In the genomic region with DNA sequence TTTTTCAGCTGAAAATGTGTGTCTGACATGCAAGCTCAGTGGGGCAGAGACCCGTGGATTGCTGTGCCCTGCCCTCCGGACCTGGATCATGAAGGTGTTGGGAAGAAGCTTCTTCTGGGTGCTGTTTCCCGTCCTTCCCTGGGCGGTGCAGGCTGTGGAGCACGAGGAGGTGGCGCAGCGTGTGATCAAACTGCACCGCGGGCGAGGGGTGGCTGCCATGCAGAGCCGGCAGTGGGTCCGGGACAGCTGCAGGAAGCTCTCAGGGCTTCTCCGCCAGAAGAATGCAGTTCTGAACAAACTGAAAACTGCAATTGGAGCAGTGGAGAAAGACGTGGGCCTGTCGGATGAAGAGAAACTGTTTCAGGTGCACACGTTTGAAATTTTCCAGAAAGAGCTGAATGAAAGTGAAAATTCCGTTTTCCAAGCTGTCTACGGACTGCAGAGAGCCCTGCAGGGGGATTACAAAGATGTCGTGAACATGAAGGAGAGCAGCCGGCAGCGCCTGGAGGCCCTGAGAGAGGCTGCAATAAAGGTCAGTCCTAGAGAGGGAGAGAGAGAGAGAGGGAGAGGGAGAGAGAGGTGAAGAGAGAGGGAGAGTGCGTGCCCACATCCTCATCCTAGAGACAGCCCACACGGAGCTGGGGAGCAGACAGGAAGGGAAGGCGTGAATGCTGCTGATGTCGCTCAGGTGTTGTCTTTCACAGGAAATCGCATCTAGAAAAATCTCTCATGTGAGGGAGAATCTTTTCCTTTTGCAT, we compare ENCODE assay signal across 10 cellular contexts. TPM values are rescaled to one million over a fixed set of nuclear protein-coding genes. Genes with fewer than 3 reads are reported as not detected.
A peak's percentile ranks its signal among the peaks of the same experiment; 100 is the strongest.
DNase-seq lines count a peak whose midpoint lies in the region; ATAC-seq and TF ChIP-seq lines count a peak whose summit lies in the region.
"Had no signal": no experiment of that assay in that cellular context is flagged by ENCODE, and none has a peak within 500 bp of the region (broad histone marks: within the 10 kb centered on the region; RNA-seq: fewer than 3 reads in every experiment).

No MANE protein-coding gene starts in this region.

- no peak for ATAC-seq in HG03521 (IDR thresholded peaks at IDR 0.05; ENCODE audit: unreplicated experiment)
- no peak for ATAC-seq in GM18907 (IDR thresholded peaks at IDR 0.05; ENCODE audit: unreplicated experiment)

- no peak overlapping the region for H2AFZ ChIP-seq in fibroblast of lung (ENCODE audit: low read length)
- H2AFZ ChIP-seq in neural progenitor cell (replicated peaks): no peak overlapping the region

- DNase-seq in ELF-1 (ENCODE audit: low read depth, low spot score) (peak; percentile 81), NCI-H2227 (lab: John Stamatoyannopoulos, UW; ENCODE audit: unreplicated experiment) (peak; percentile 27), fibroblast of lung (ENCODE audit: low read depth in 2 of 2) (peak; percentile 42 to 48), neural progenitor cell (ENCODE audit: low spot score) (peak; percentile 55), NCI-H524 (lab: John Stamatoyannopoulos, UW) (no peak), OCI-M1 (lab: John Stamatoyannopoulos, UW) (no peak)
- DNase-seq: EL, NCI-H2081 treated with DMSO at 0.1 percent for 48 hours had no signal

- peaks cover 18% of the 10 kb centered on the region for H3K4me1 ChIP-seq in fibroblast of lung (ENCODE audit: control insufficient read depth, extremely low read depth, insufficient read depth, low read length)
- peaks cover 26% of the 10 kb centered on the region for H3K4me1 ChIP-seq in neural progenitor cell

- peaks cover 36% of the 10 kb centered on the region for H3K4me1 Mint-ChIP-seq in neural progenitor cell

- H3K27me3 ChIP-seq in fibroblast of lung (ENCODE audit: control insufficient read depth, insufficient read depth, low read length) (no peaks in the 10 kb centered on the region), neural progenitor cell (no peaks in the 10 kb centered on the region)

- H3K36me3 Mint-ChIP-seq in neural progenitor cell: peaks cover 17% of the 10 kb centered on the region

- H3K9me3 ChIP-seq in fibroblast of lung (ENCODE audit: control insufficient read depth, insufficient read depth, low read depth, low read length) (no peaks in the 10 kb centered on the region), neural progenitor cell (ENCODE audit: low read depth) (no peaks in the 10 kb centered on the region)

- TF ChIP-seq CTCF in fibroblast of lung (conservative IDR thresholded peaks at IDR 0.05 in 1 of 2, IDR thresholded peaks at IDR 0.05 in 1 of 2; ENCODE audit: low read depth in 1 of 2, low read length in 2 of 2) (peak in 1 of 2 donors; percentile 7), neural progenitor cell (IDR thresholded peaks at IDR 0.05) (peak; percentile 4)

- H3K27ac ChIP-seq in fibroblast of lung (ENCODE audit: insufficient read depth, low read length) (no peak overlapping the region), neural progenitor cell (no peak overlapping the region)

- H3K9me3 Mint-ChIP-seq in neural progenitor cell: no peaks in the 10 kb centered on the region

- H3K27me3 Mint-ChIP-seq in neural progenitor cell (ENCODE audit: insufficient read depth, low read depth): peaks cover 2% of the 10 kb centered on the region

- H3K4me2 ChIP-seq in fibroblast of lung (ENCODE audit: extremely low read depth, insufficient read depth, low read length) (peak overlapping the region; percentile 57), neural progenitor cell (peak overlapping the region; percentile 73)

- H3K36me3 ChIP-seq in fibroblast of lung (ENCODE audit: control insufficient read depth, insufficient read depth, low read length): peaks cover 30% of the 10 kb centered on the region
- H3K36me3 ChIP-seq in neural progenitor cell: peaks cover 8% of the 10 kb centered on the region

- H4K20me1 ChIP-seq in fibroblast of lung (ENCODE audit: control insufficient read depth, extremely low read depth, insufficient read depth, low read length) (peaks cover 5% of the 10 kb centered on the region), neural progenitor cell (ENCODE audit: low read depth) (peaks cover 51% of the 10 kb centered on the region)

- H3F3A ChIP-seq in neural progenitor cell (ENCODE audit: low read depth): peaks cover 11% of the 10 kb centered on the region

- H3K79me2 ChIP-seq in fibroblast of lung (ENCODE audit: control insufficient read depth, insufficient read depth, low read length) (peaks cover 67% of the 10 kb centered on the region), neural progenitor cell (ENCODE audit: low read depth) (peaks cover 58% of the 10 kb centered on the region)

- no peak overlapping the region for H3K27ac Mint-ChIP-seq in neural progenitor cell

- H3K9ac ChIP-seq in fibroblast of lung (ENCODE audit: insufficient read depth, low read length) (no peak overlapping the region), neural progenitor cell (no peak overlapping the region)

- H3K4me3 ChIP-seq in fibroblast of lung (replicated peaks in 1 of 4; ENCODE audit: control extremely low read depth in 1 of 4, insufficient read depth in 1 of 4, low read depth in 3 of 4, low read length in 4 of 4): peak overlapping the region in 1 of 4 experiments; percentile 44
- H3K4me3 ChIP-seq in neural progenitor cell: peak overlapping the region; percentile 26

- H3K4me3 Mint-ChIP-seq in neural progenitor cell: peak overlapping the region; percentile 71

RNA-seq across cellular contexts. Expression of a gene that starts 5.2 kb away (rescaled TPM):
- total RNA-seq in fibroblast of lung (8.0 and 11.6 TPM in 2 replicates), neural progenitor cell (ENCODE audit: low replicate concordance) (17.4 and 23.8 TPM in 2 replicates)
- polyA plus RNA-seq in fibroblast of lung: 6.7 and 10.7 TPM in 2 replicates
- polyA plus RNA-seq in fibroblast of lung (2012): 5.7 and 8.7 TPM in 2 replicates
- 0.51 and 0.70 TPM in 2 replicates for polyA minus RNA-seq in fibroblast of lung (ENCODE audit: low replicate concordance)

RNA-seq across cellular contexts. Expression of a gene that starts 42.4 kb away (rescaled TPM):
- total RNA-seq in fibroblast of lung (1.5 TPM in 2 replicates), neural progenitor cell (ENCODE audit: low replicate concordance) (0.22 and 0.43 TPM in 2 replicates)
- polyA plus RNA-seq in fibroblast of lung: 0.59 and 0.62 TPM in 2 replicates
- 0.64 and 1.0 TPM in 2 replicates for polyA plus RNA-seq in fibroblast of lung (2012)
- polyA minus RNA-seq in fibroblast of lung (ENCODE audit: low replicate concordance): 0.04 and 1.3 TPM in 2 replicates

Comparison
In these comparisons a context has a peak if more than half of its experiments do, and no peak if none do; other contexts are left out.
1. DNase-seq: peak in ELF-1 (single experiment), NCI-H2227 (single experiment), fibroblast of lung (2 of 2) and neural progenitor cell (single experiment); none in NCI-H524 (0 of 2) and OCI-M1 (single experiment).